In genomic region chr7:28434510-28434909, GRCh38 we compare ENCODE assay signal across 22 cellular contexts. TPM values are rescaled to one million over a fixed set of nuclear protein-coding genes. Genes with fewer than 3 reads are reported as not detected.
"Had no signal": no experiment of that assay in that cellular context is flagged by ENCODE, and none has a peak within 500 bp of the region (broad histone marks: within the 10 kb centered on the region; RNA-seq: fewer than 3 reads in every experiment).

No MANE protein-coding gene starts in this region.

- H3K4me2 ChIP-seq: hepatocyte had no signal

- H3K4me3 Mint-ChIP-seq: naive thymus-derived CD8-positive, alpha-beta T cell; nephron progenitor cell; stimulated activated memory B cell treated with anti-CD40 and anti-IgM and Interleukin-4, amounts not matched to agents 10 μg/mL and 1 μg/mL and 100 μg/mL, for 72 hours; type B pancreatic cell had no signal

- DNase-seq: cortex of kidney; dorsolateral prefrontal cortex; effector CD4-positive, alpha-beta T cell; foreskin fibroblast; left ventricle myocardium superior; lower lobe of right lung; naive thymus-derived CD8-positive, alpha-beta T cell; nephron progenitor cell; nucleus accumbens; sigmoid colon; stimulated activated CD4-positive, alpha-beta T cell treated with anti-CD3 and anti-CD28 coated beads, Interleukin-4, amount 100 ng/mL, for 4 hours had no signal

- H2AFZ ChIP-seq: hepatocyte had no signal

- H3K4me1 ChIP-seq: gastroesophageal sphincter, lower lobe of right lung, prostate gland, testis, tibial artery had no signal

- H3K9me3 ChIP-seq: gastroesophageal sphincter, heart left ventricle, lower lobe of right lung, prostate gland, sigmoid colon, testis, tibial artery had no signal

- H3K4me3 ChIP-seq: dorsolateral prefrontal cortex, gastroesophageal sphincter, heart left ventricle, hepatocyte, lower lobe of right lung, prostate gland, sigmoid colon, testis, tibial artery had no signal

- ATAC-seq: esophagus mucosa; gastroesophageal sphincter; left ventricle myocardium superior; lower lobe of right lung; naive thymus-derived CD8-positive, alpha-beta T cell; right cardiac atrium; stimulated activated memory B cell treated with anti-CD40 and anti-IgM and Interleukin-4, amounts not matched to agents 10 μg/mL and 1 μg/mL and 100 μg/mL, for 72 hours; stimulated activated naive CD8-positive, alpha-beta T cell treated with anti-CD3 and anti-CD28 coated beads, Interleukin-15, Interleukin-2, amounts not matched to agents 100 U/mL and 50 U/mL, for 24 hours had no signal

- H3K9me3 Mint-ChIP-seq: naive thymus-derived CD8-positive, alpha-beta T cell; nephron progenitor cell; stimulated activated memory B cell treated with anti-CD40 and anti-IgM and Interleukin-4, amounts not matched to agents 10 μg/mL and 1 μg/mL and 100 μg/mL, for 72 hours; type B pancreatic cell had no signal

- H3K27me3 ChIP-seq: gastroesophageal sphincter, heart left ventricle, sigmoid colon, testis, tibial artery had no signal

- H3K27ac ChIP-seq: dorsolateral prefrontal cortex, gastroesophageal sphincter, heart left ventricle, hepatocyte, lower lobe of right lung, prostate gland, sigmoid colon, testis, tibial artery had no signal

- H3K79me2 ChIP-seq: hepatocyte had no signal

- H3K27ac Mint-ChIP-seq: naive thymus-derived CD8-positive, alpha-beta T cell; nephron progenitor cell; stimulated activated memory B cell treated with anti-CD40 and anti-IgM and Interleukin-4, amounts not matched to agents 10 μg/mL and 1 μg/mL and 100 μg/mL, for 72 hours; type B pancreatic cell had no signal

- H3K36me3 ChIP-seq: gastroesophageal sphincter, heart left ventricle, lower lobe of right lung, prostate gland, sigmoid colon, tibial artery had no signal

- H3K4me1 Mint-ChIP-seq: stimulated activated memory B cell treated with anti-CD40 and anti-IgM and Interleukin-4, amounts not matched to agents 10 μg/mL and 1 μg/mL and 100 μg/mL, for 72 hours had no signal

- H3K36me3 Mint-ChIP-seq: naive thymus-derived CD8-positive, alpha-beta T cell; stimulated activated memory B cell treated with anti-CD40 and anti-IgM and Interleukin-4, amounts not matched to agents 10 μg/mL and 1 μg/mL and 100 μg/mL, for 72 hours; type B pancreatic cell had no signal

RNA-seq across cellular contexts. Expression of gene CREB5, which starts 22.2 kb away (rescaled TPM):
- polyA plus RNA-seq: naive thymus-derived CD8-positive, alpha-beta T cell had no signal
